In genomic region chr3:53218136-53218535, GRCh38 we compare ENCODE assay signal across 1 cellular context.
TF ChIP-seq lines count a peak whose summit lies in the region.

No MANE protein-coding gene starts in this region.

TF ChIP-seq in HepG2, 621 proteins besides CTCF, POLR2A, EP300 and RAD21:
- no peak for TF ChIP-seq CBX2 (IDR thresholded peaks at IDR 0.05; ENCODE audit: low read depth, low read length)
- TF ChIP-seq CBX2 (CRISPR knock-in tag; IDR thresholded peaks at IDR 0.05; ENCODE audit: low read depth) = no peak
- no peak for TF ChIP-seq ZNF580 (CRISPR knock-in tag; IDR thresholded peaks at IDR 0.05; ENCODE audit: borderline replicate concordance, low read depth)
- TF ChIP-seq CBFB (CRISPR knock-in tag; IDR thresholded peaks at IDR 0.05) = no peak
- TF ChIP-seq THRA (CRISPR knock-in tag; IDR thresholded peaks at IDR 0.05; ENCODE audit: borderline replicate concordance) = no peak
- no peak for TF ChIP-seq XRCC5 (optimal IDR thresholded peaks at IDR 0.05; ENCODE audit: low read length)
- TF ChIP-seq ZGPAT (CRISPR knock-in tag; IDR thresholded peaks at IDR 0.05) = no peak
- TF ChIP-seq ZNF784 (CRISPR knock-in tag; IDR thresholded peaks at IDR 0.05; ENCODE audit: borderline replicate concordance) = no peak
- TF ChIP-seq DRAP1 (CRISPR knock-in tag; IDR thresholded peaks at IDR 0.05) = no peak
- no peak for TF ChIP-seq UBTF (CRISPR knock-in tag; IDR thresholded peaks at IDR 0.05)
- no peak for TF ChIP-seq ZNF230 (CRISPR knock-in tag; IDR thresholded peaks at IDR 0.05)
- TF ChIP-seq SNRNP70 (IDR thresholded peaks at IDR 0.05; ENCODE audit: low read depth, low read length) = no peak
- no peak for TF ChIP-seq ARID5B (CRISPR knock-in tag; IDR thresholded peaks at IDR 0.05)
- TF ChIP-seq ARNT (IDR thresholded peaks at IDR 0.05) = no peak
- TF ChIP-seq HOXA3 (CRISPR knock-in tag; IDR thresholded peaks at IDR 0.05) = no peak
- TF ChIP-seq ZNF780A (CRISPR knock-in tag; IDR thresholded peaks at IDR 0.05) = no peak
- TF ChIP-seq NR2F1 (CRISPR knock-in tag; IDR thresholded peaks at IDR 0.05) = no peak
- TF ChIP-seq RFX1 (IDR thresholded peaks at IDR 0.05) = no peak
